8 cellular contexts compared by ENCODE assay signal in genomic region chr14:30559638-30560071, GRCh38. TPM values are rescaled to one million over a fixed set of nuclear protein-coding genes. Genes with fewer than 3 reads are reported as not detected.
DNase-seq lines count a peak whose midpoint lies in the region; ATAC-seq and TF ChIP-seq lines count a peak whose summit lies in the region.

No MANE protein-coding gene starts in this region.

- H3K4me1 ChIP-seq in OCI-LY1 (ENCODE audit: insufficient read depth, low read length, severe bottlenecking): peaks cover 24% of the 10 kb centered on the region
- peaks cover 0 to 6% of the 10 kb centered on the region in 2 donors for H3K4me1 ChIP-seq in lung (ENCODE audit: control insufficient read depth in 2 of 2, insufficient read depth in 2 of 2, low read length in 2 of 2)

- H2AFZ ChIP-seq in OCI-LY1 (ENCODE audit: low read length): no peak overlapping the region

- peak overlapping the region; percentile 99 for H3K4me3 Mint-ChIP-seq in activated CD8-positive, alpha-beta memory T cell treated with anti-CD3 and anti-CD28 coated beads, Interleukin-2, amount 10 ng/mL, durations not matched to agents 7 days and 5 days
- H3K4me3 Mint-ChIP-seq in type B pancreatic cell: peak overlapping the region; percentile 99

- peak overlapping the region; percentile 100 for H3K27ac Mint-ChIP-seq in activated CD8-positive, alpha-beta memory T cell treated with anti-CD3 and anti-CD28 coated beads, Interleukin-2, amount 10 ng/mL, durations not matched to agents 7 days and 5 days
- peak overlapping the region; percentile 98 for H3K27ac Mint-ChIP-seq in type B pancreatic cell

- peaks cover 29% of the 10 kb centered on the region for H3K4me1 Mint-ChIP-seq in activated CD8-positive, alpha-beta memory T cell treated with anti-CD3 and anti-CD28 coated beads, Interleukin-2, amount 10 ng/mL, durations not matched to agents 7 days and 5 days
- H3K4me1 Mint-ChIP-seq in type B pancreatic cell (ENCODE audit: unreplicated experiment): peaks cover 19% of the 10 kb centered on the region

- peaks cover 36% of the 10 kb centered on the region for H3K36me3 Mint-ChIP-seq in activated CD8-positive, alpha-beta memory T cell treated with anti-CD3 and anti-CD28 coated beads, Interleukin-2, amount 10 ng/mL, durations not matched to agents 7 days and 5 days
- peaks cover 22% of the 10 kb centered on the region for H3K36me3 Mint-ChIP-seq in type B pancreatic cell

- H3K4me3 ChIP-seq in OCI-LY1 (ENCODE audit: low read depth, low read length, poor library complexity, severe bottlenecking) (peak overlapping the region; percentile 95), choroid plexus epithelial cell (ENCODE audit: low read depth, low read length) (peak overlapping the region; percentile 94), lung (peak overlapping the region; percentile 68)

- peak overlapping the region; percentile 89 for H3K4me2 ChIP-seq in OCI-LY1 (ENCODE audit: low read length)

- peaks cover 31% of the 10 kb centered on the region for H3K36me3 ChIP-seq in OCI-LY1 (ENCODE audit: insufficient read depth, low read length)
- no peaks in the 10 kb centered on the region for H3K36me3 ChIP-seq in lung (ENCODE audit: control insufficient read depth in 2 of 2, insufficient read depth in 2 of 2, low read length in 2 of 2)

- no peaks in the 10 kb centered on the region for H4K20me1 ChIP-seq in OCI-LY1 (ENCODE audit: insufficient read depth, low read length)

- H3F3A ChIP-seq in OCI-LY1 (ENCODE audit: insufficient read depth, low read length): no peaks in the 10 kb centered on the region

- H3K9ac ChIP-seq in OCI-LY1 (ENCODE audit: low read length): peak overlapping the region; percentile 91

- ATAC-seq in activated CD8-positive, alpha-beta memory T cell treated with anti-CD3 and anti-CD28 coated beads, Interleukin-2, amount 10 ng/mL, durations not matched to agents 7 days and 5 days: peak; percentile 14
- peak; percentile 24 for ATAC-seq in HG03135 (IDR thresholded peaks at IDR 0.05; ENCODE audit: unreplicated experiment)
- no peak for ATAC-seq in lung (ENCODE audit: insufficient read depth, low FRiP score)

- H3K27me3 ChIP-seq in OCI-LY1 (ENCODE audit: insufficient read depth, low read length): no peaks in the 10 kb centered on the region
- no peaks in the 10 kb centered on the region for H3K27me3 ChIP-seq in lung (ENCODE audit: control insufficient read depth, insufficient read depth)

- no peaks in the 10 kb centered on the region for H3K27me3 Mint-ChIP-seq in activated CD8-positive, alpha-beta memory T cell treated with anti-CD3 and anti-CD28 coated beads, Interleukin-2, amount 10 ng/mL, durations not matched to agents 7 days and 5 days
- H3K27me3 Mint-ChIP-seq in type B pancreatic cell: no peaks in the 10 kb centered on the region

- peaks cover 54% of the 10 kb centered on the region for H3K79me2 ChIP-seq in OCI-LY1 (ENCODE audit: insufficient read depth, low read length)

- TF ChIP-seq CTCF in OCI-LY1 (IDR thresholded peaks at IDR 0.05; ENCODE audit: low read length) (no peak), choroid plexus epithelial cell (conservative IDR thresholded peaks at IDR 0.05; ENCODE audit: low read depth, low read length) (no peak), lung (IDR thresholded peaks at IDR 0.05; ENCODE audit: control extremely low read depth, extremely low read depth) (no peak), type B pancreatic cell (conservative IDR thresholded peaks at IDR 0.05) (no peak)

- WGBS in lung, 2 donors: 1% methylated on average over 16 of the region's 16 CpGs

- CTCF ChIA-PET in activated CD8-positive, alpha-beta memory T cell treated with anti-CD3 and anti-CD28 coated beads, Interleukin-2, amount 10 ng/mL, durations not matched to agents 7 days and 5 days (lab: Charles Lee): no interaction called here

- DNase-seq in activated CD8-positive, alpha-beta memory T cell treated with anti-CD3 and anti-CD28 coated beads, Interleukin-2, amount 10 ng/mL, durations not matched to agents 7 days and 5 days: peak; percentile 43
- no peak for DNase-seq in activated CD8-positive, alpha-beta memory T cell treated with anti-CD3 and anti-CD28 coated beads for 24 hours
- DNase-seq in choroid plexus epithelial cell (ENCODE audit: low read depth) (peak; percentile 38), lung (ENCODE audit: low spot score) (no peak), type B pancreatic cell (ENCODE audit: extremely low spot score, unreplicated experiment) (no peak), NCI-H187 (lab: John Stamatoyannopoulos, UW) (no peak)

- H3K9me3 ChIP-seq in OCI-LY1 (ENCODE audit: low read length) (no peaks in the 10 kb centered on the region), lung (ENCODE audit: control insufficient read depth in 2 of 2, insufficient read depth in 1 of 2, low read length in 1 of 2) (no peaks in the 10 kb centered on the region)

- H3K27ac ChIP-seq in OCI-LY1 (ENCODE audit: low read depth, low read length, poor library complexity, severe bottlenecking) (peak overlapping the region; percentile 63), lung (ENCODE audit: low read depth in 1 of 2, low read length in 1 of 2) (peak overlapping the region in 1 of 2 donors; percentile 17)

- H3K9me3 Mint-ChIP-seq in activated CD8-positive, alpha-beta memory T cell treated with anti-CD3 and anti-CD28 coated beads, Interleukin-2, amount 10 ng/mL, durations not matched to agents 7 days and 5 days (ENCODE audit: low read depth): no peaks in the 10 kb centered on the region
- H3K9me3 Mint-ChIP-seq in type B pancreatic cell: no peaks in the 10 kb centered on the region

- H3K9me2 ChIP-seq in OCI-LY1 (ENCODE audit: low read depth, low read length): no peaks in the 10 kb centered on the region

RNA-seq across cellular contexts. Expression of gene G2E3, which starts 0.7 kb away (rescaled TPM):
- total RNA-seq in activated CD8-positive, alpha-beta memory T cell treated with anti-CD3 and anti-CD28 coated beads, Interleukin-2, amount 10 ng/mL, durations not matched to agents 7 days and 5 days: 10 to 100 TPM; 36.2 to 37.7 TPM
- 10 to 100 TPM; 12.6 to 24.5 TPM for total RNA-seq in lung
- polyA plus RNA-seq in lung: 1 to 10 TPM; 3.8 to 4.4 TPM
- 20.6 and 39.5 TPM in 2 replicates for total RNA-seq in type B pancreatic cell (ENCODE audit: low replicate concordance)

Comparison
In these comparisons a context has a peak if more than half of its experiments do, and no peak if none do; other contexts are left out.
1. DNase-seq: peak in activated CD8-positive, alpha-beta memory T cell treated with anti-CD3 and anti-CD28 coated beads, Interleukin-2, amount 10 ng/mL, durations not matched to agents 7 days and 5 days (single experiment) and choroid plexus epithelial cell (single experiment); none in activated CD8-positive, alpha-beta memory T cell treated with anti-CD3 and anti-CD28 coated beads for 24 hours (single experiment), lung (single experiment), type B pancreatic cell (single experiment) and NCI-H187 (0 of 2).
2. Peak in every context shown above with its lines, with median percentiles within 50 percentile points of each other: H3K4me3 ChIP-seq.